Comparison of ENCODE assay signal across 8 cellular contexts in the genomic region with DNA sequence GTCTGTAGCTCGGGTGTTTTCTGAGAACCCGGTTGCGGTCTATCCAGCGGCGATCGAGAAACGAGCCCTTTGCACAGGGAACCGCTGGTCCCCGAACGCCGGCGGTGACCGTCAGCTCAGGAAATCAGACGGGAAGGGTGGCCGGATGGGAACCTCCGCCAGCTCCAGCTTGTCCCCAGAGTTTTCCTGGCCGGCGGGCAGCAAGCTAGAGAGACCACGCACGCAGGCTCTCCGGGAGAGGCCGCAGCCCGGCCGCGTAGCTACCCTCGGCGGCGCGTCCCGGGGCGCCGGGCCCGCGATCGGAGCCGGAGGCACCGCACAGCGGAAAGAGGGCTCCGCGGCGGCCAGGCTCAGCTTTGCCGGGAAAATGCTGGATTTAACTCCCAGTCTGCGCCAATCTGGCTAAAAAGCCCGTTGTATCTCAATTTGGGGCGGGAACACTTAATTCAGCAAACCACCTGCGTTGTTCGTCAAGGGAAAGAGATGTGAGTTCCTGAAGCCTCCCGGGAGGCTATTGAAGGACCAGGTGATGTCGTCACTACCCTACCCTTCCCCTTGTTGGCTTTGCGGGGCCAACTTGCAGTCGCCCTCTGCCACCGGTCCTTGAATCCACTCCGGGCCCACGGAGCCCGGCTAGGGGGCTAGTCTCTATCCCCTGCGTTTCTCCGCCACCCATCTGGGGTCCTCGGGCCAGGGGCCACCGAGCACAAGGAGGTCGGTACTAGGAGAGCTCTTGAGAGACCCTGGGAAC. TPM values are rescaled to one million over a fixed set of nuclear protein-coding genes. Genes with fewer than 3 reads are reported as not detected.
DNase-seq lines count a peak whose midpoint lies in the region; ATAC-seq and TF ChIP-seq lines count a peak whose summit lies in the region.

No MANE protein-coding gene starts in this region.

- peak; percentile 2 for DNase-seq in Calu3
- DNase-seq in activated naive CD8-positive, alpha-beta T cell treated with anti-CD3 and anti-CD28 coated beads, Interleukin-2, amount 50 U/mL, for 24 hours: peak; percentile 29
- peak; percentile 57 to 86 (median 82) for DNase-seq in right cardiac atrium
- peak; percentile 88 for DNase-seq in posterior vena cava (ENCODE audit: low spot score)
- DNase-seq in GOT3 (lab: John Stamatoyannopoulos, UW): no peak

- peak overlapping the region; percentile 56 for H3K4me3 ChIP-seq in HUES6 (ENCODE audit: low read depth, low read length)
- peak overlapping the region; percentile 51 for H3K4me3 ChIP-seq in right cardiac atrium (ENCODE audit: low read length)

- H3K27ac Mint-ChIP-seq in Calu3 (ENCODE audit: unreplicated experiment): no peak overlapping the region
- H3K27ac Mint-ChIP-seq in activated naive CD8-positive, alpha-beta T cell treated with anti-CD3 and anti-CD28 coated beads, Interleukin-2, amount 50 U/mL, for 24 hours: no peak overlapping the region

- no peak overlapping the region for H3K27ac ChIP-seq in HUES6 (ENCODE audit: low read depth, low read length)
- H3K27ac ChIP-seq in right cardiac atrium (ENCODE audit: low read length): peak overlapping the region; percentile 77

- peak overlapping the region; percentile 3 for H3K9ac ChIP-seq in HUES6 (ENCODE audit: low read length)

- no TSS peak for BruUV-seq in Calu3 (replicated peaks; lab: Mats Ljungman, UMichigan)

- 5% methylated on average over 60 of the region's 60 CpGs for WGBS in right cardiac atrium

- intact Hi-C loops in Calu3 (cut with micrococcal nuclease; ENCODE audit: unreplicated experiment): no loop called here
- intact Hi-C loops in right cardiac atrium (cut with DNase I): no loop called here
- intact Hi-C loops in posterior vena cava (cut with DNase I): no loop called here

- H3K9me3 ChIP-seq in HUES6 (ENCODE audit: control insufficient read depth, insufficient read depth, low read depth, low read length) (no peaks in the 10 kb centered on the region), right cardiac atrium (ENCODE audit: control insufficient read depth, low read length) (no peaks in the 10 kb centered on the region)

- H3K4me1 ChIP-seq in HUES6 (ENCODE audit: control insufficient read depth, insufficient read depth, low read length) (peaks cover 7% of the 10 kb centered on the region), right cardiac atrium (ENCODE audit: control insufficient read depth, insufficient read depth, low read length) (peaks cover 3% of the 10 kb centered on the region)

- peak overlapping the region; percentile 74 for H3K4me3 Mint-ChIP-seq in Calu3 (ENCODE audit: low read depth, unreplicated experiment)
- H3K4me3 Mint-ChIP-seq in activated naive CD8-positive, alpha-beta T cell treated with anti-CD3 and anti-CD28 coated beads, Interleukin-2, amount 50 U/mL, for 24 hours: peak overlapping the region; percentile 72

- H3K27me3 ChIP-seq in HUES6 (ENCODE audit: control insufficient read depth, insufficient read depth, low read length) (peaks cover 82% of the 10 kb centered on the region), right cardiac atrium (ENCODE audit: control insufficient read depth, insufficient read depth) (no peaks in the 10 kb centered on the region)

- H3K27me3 Mint-ChIP-seq in Calu3 (ENCODE audit: unreplicated experiment): no peaks in the 10 kb centered on the region
- peaks cover 36% of the 10 kb centered on the region for H3K27me3 Mint-ChIP-seq in activated naive CD8-positive, alpha-beta T cell treated with anti-CD3 and anti-CD28 coated beads, Interleukin-2, amount 50 U/mL, for 24 hours

- no peak for TF ChIP-seq CTCF in Calu3 (IDR thresholded peaks at IDR 0.05; ENCODE audit: unreplicated experiment)

- peaks cover 9% of the 10 kb centered on the region for H3K4me1 Mint-ChIP-seq in Calu3 (ENCODE audit: low read depth, unreplicated experiment)
- H3K4me1 Mint-ChIP-seq in activated naive CD8-positive, alpha-beta T cell treated with anti-CD3 and anti-CD28 coated beads, Interleukin-2, amount 50 U/mL, for 24 hours: peaks cover 18% of the 10 kb centered on the region

- ATAC-seq in activated naive CD8-positive, alpha-beta T cell treated with anti-CD3 and anti-CD28 coated beads, Interleukin-2, amount 50 U/mL, for 24 hours: peak; percentile 26
- ATAC-seq in right cardiac atrium (peak; percentile 74 to 82), HG03097 (IDR thresholded peaks at IDR 0.05; ENCODE audit: low FRiP score, unreplicated experiment) (no peak), GM19328 (IDR thresholded peaks at IDR 0.05; ENCODE audit: unreplicated experiment) (no peak)

- no peaks in the 10 kb centered on the region for H3K36me3 ChIP-seq in HUES6 (ENCODE audit: control insufficient read depth, insufficient read depth, low read length)

- H3K36me3 Mint-ChIP-seq in Calu3 (ENCODE audit: insufficient read depth, unreplicated experiment): peaks cover 7% of the 10 kb centered on the region
- H3K36me3 Mint-ChIP-seq in activated naive CD8-positive, alpha-beta T cell treated with anti-CD3 and anti-CD28 coated beads, Interleukin-2, amount 50 U/mL, for 24 hours (ENCODE audit: low read depth): no peaks in the 10 kb centered on the region

- CTCF ChIA-PET in Calu3 (lab: Charles Lee): no interaction called here

- H3K9me3 Mint-ChIP-seq in Calu3 (ENCODE audit: low read depth, unreplicated experiment): no peaks in the 10 kb centered on the region
- H3K9me3 Mint-ChIP-seq in activated naive CD8-positive, alpha-beta T cell treated with anti-CD3 and anti-CD28 coated beads, Interleukin-2, amount 50 U/mL, for 24 hours: no peaks in the 10 kb centered on the region

RNA-seq across cellular contexts. Expression of a gene that starts 0.9 kb away (rescaled TPM):
- total RNA-seq in Calu3 (2022) (0.73 TPM in 1 of 2 replicates, not detected in the other), right cardiac atrium (under 1 TPM; 0.24 to 0.67 (median 0.50) TPM), posterior vena cava (1 to 10 TPM in 1 of 2 donors, under 1 TPM in 1; 0.93 to 2.3 TPM)
- polyA plus RNA-seq in right cardiac atrium: 1.8 TPM

RNA-seq across cellular contexts. Expression of a gene that starts 43.6 kb away (rescaled TPM):
- total RNA-seq in Calu3 (2022) (66.7 and 127 TPM in 2 replicates), right cardiac atrium (10 to 100 TPM; 22.7 to 34.7 (median 26.0) TPM), posterior vena cava (10 to 100 TPM; 52.4 to 71.1 TPM)
- polyA plus RNA-seq in right cardiac atrium: 14.0 TPM

Comparison
In these comparisons a context has a peak if more than half of its experiments do, and no peak if none do; other contexts are left out.
1. ATAC-seq: peak in activated naive CD8-positive, alpha-beta T cell treated with anti-CD3 and anti-CD28 coated beads, Interleukin-2, amount 50 U/mL, for 24 hours (single experiment) and right cardiac atrium (2 of 2); none in HG03097 (single experiment) and GM19328 (single experiment).